1 cellular context compared by ENCODE assay signal in the genomic region with DNA sequence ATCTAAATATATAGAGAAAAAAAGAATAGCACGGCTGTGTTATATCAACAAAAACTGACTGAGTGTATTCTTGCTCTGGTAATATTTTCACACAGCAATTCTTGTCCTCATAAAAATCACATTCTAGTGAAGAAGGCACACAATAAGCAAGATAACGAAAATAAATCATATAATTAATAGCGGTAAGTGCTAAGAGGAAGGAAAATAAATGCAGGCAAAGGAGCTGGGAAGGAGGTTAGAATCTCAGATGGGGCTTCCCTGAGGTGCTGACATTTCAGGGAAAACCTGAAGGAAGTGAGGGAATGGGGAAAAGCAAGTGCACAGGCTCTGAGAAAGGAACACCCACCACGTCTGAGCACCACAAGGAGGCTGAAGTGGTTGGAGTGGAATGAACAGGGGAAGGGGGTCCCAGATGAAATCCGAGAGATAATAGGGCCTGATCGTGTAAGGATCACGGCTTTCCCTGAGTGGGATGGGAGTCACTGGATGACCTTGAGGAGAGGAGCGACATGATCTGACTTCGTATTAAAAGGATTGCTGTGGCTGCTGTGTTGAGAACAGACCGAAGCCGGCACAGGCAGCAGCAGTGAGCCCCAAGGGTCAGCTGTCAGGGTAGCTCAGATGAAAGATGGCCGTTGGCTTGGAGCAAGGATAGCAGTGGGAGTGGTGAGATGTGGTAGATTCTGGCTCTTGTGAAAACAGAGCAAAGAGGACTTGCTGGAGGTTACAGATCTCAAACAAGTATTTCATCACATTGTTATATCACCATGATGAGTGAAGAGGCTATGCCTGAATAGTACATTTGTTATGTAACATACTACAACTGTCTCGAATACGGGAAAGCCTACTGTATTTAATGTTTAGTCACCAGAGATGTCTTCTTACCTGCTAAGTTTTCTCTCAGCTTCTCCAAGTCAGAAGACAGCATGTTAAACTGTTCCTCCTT.
TF ChIP-seq lines count a peak whose summit lies in the region.

No MANE protein-coding gene starts in this region.

TF ChIP-seq in IMR-90, 13 proteins besides CTCF, POLR2A, EP300 and RAD21:
- no peak for TF ChIP-seq RCOR1 (IDR thresholded peaks at IDR 0.05; ENCODE audit: insufficient replicate concordance, low read length)
- peak; percentile 31; the same call in 1 of the 2 replicates for TF ChIP-seq CEBPB (IDR thresholded peaks at IDR 0.05; ENCODE audit: low read depth, low read length)
- no peak for TF ChIP-seq RFX5 (IDR thresholded peaks at IDR 0.05; ENCODE audit: low read depth, low read length)
